ENCODE assay signal across 12 cellular contexts in the genomic region with DNA sequence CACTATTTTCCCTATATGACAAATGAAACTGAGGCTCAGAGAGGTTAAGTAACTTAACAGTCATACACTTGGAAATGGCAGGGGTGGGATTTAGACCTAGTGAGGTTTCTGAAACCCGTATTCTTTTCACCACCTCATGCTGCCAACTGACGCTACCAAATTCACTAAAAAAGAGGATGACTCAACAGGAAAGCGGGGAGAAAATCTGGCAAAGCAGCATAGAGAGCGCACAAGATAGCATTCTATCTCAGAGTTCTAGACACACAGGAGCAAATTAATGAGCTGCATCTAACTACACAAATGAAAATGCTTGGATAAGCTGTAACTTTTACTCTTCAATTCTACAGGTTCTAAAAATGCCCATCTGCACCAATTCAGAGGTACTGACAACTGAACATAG.
DNase-seq lines count a peak whose midpoint lies in the region; TF ChIP-seq lines count a peak whose summit lies in the region.
"Had no signal": no experiment of that assay in that cellular context is flagged by ENCODE, and none has a peak within 500 bp of the region (broad histone marks: within the 10 kb centered on the region; RNA-seq: fewer than 3 reads in every experiment).

No MANE protein-coding gene starts in this region.

- H3K27me3 ChIP-seq in skeletal muscle tissue (ENCODE audit: control insufficient read depth in 3 of 3, insufficient read depth in 3 of 3, low read length in 3 of 3): no peaks in the 10 kb centered on the region
- H3K27me3 ChIP-seq: ovary had no signal

- H3K9me3 ChIP-seq in skeletal muscle tissue (ENCODE audit: control insufficient read depth in 3 of 3, low read length in 3 of 3): no peaks in the 10 kb centered on the region
- H3K9me3 ChIP-seq: ovary had no signal

- H3K27ac ChIP-seq in skeletal muscle tissue (ENCODE audit: low read depth, low read length): peak overlapping the region; percentile 85
- H3K27ac ChIP-seq: ovary had no signal

- peaks cover 4% of the 10 kb centered on the region for H3K9me3 Mint-ChIP-seq in glutamatergic neuron (ENCODE audit: unreplicated experiment)
- H3K9me3 Mint-ChIP-seq: activated naive CD4-positive, alpha-beta T cell treated with anti-CD3 and anti-CD28 coated beads, Interleukin-2, amount 10 ng/mL, durations not matched to agents 7 days and 5 days had no signal

- no peaks in the 10 kb centered on the region for H3K27me3 Mint-ChIP-seq in glutamatergic neuron (ENCODE audit: unreplicated experiment)

- H3K4me1 ChIP-seq in skeletal muscle tissue (ENCODE audit: control insufficient read depth in 3 of 3, insufficient read depth in 3 of 3, low read length in 3 of 3): peaks cover 26 to 54% (median 37%) of the 10 kb centered on the region in 3 donors

- peak overlapping the region; percentile 26 for H3K27ac Mint-ChIP-seq in glutamatergic neuron (ENCODE audit: unreplicated experiment)
- H3K27ac Mint-ChIP-seq: activated naive CD4-positive, alpha-beta T cell treated with anti-CD3 and anti-CD28 coated beads, Interleukin-2, amount 10 ng/mL, durations not matched to agents 7 days and 5 days had no signal

- peak overlapping the region in 2 of 3 donors; percentile 47 to 87 for H3K9ac ChIP-seq in skeletal muscle tissue (ENCODE audit: low read depth in 1 of 3, low read length in 3 of 3)

- peaks cover 0 to 2% (median 0%) of the 10 kb centered on the region in 3 donors for H3K36me3 ChIP-seq in skeletal muscle tissue (ENCODE audit: control insufficient read depth in 3 of 3, insufficient read depth in 3 of 3, low read length in 3 of 3)
- H3K36me3 ChIP-seq: ovary had no signal

- H3K36me3 Mint-ChIP-seq in glutamatergic neuron (ENCODE audit: unreplicated experiment): no peaks in the 10 kb centered on the region
- H3K36me3 Mint-ChIP-seq: activated naive CD4-positive, alpha-beta T cell treated with anti-CD3 and anti-CD28 coated beads, Interleukin-2, amount 10 ng/mL, durations not matched to agents 7 days and 5 days had no signal

- H3K4me1 Mint-ChIP-seq in glutamatergic neuron (ENCODE audit: low read depth, unreplicated experiment): peaks cover 37% of the 10 kb centered on the region
- H3K4me1 Mint-ChIP-seq: activated naive CD4-positive, alpha-beta T cell treated with anti-CD3 and anti-CD28 coated beads, Interleukin-2, amount 10 ng/mL, durations not matched to agents 7 days and 5 days had no signal

- peak overlapping the region; percentile 74 to 77 (median 76) for H3K4me3 ChIP-seq in skeletal muscle tissue (ENCODE audit: low read length in 3 of 3)
- H3K4me3 ChIP-seq: ovary had no signal

- DNase-seq in GM04504 (ENCODE audit: low read depth): peak; percentile 58
- peak; percentile 73 for DNase-seq in amniotic epithelial cell (ENCODE audit: low read depth)
- DNase-seq in glutamatergic neuron: no peak
- no peak for DNase-seq in activated CD4-positive, alpha-beta T cell treated with anti-CD3 and anti-CD28 coated beads for 48 hours
- no peak for DNase-seq in HUDEP-2 (lab: John Stamatoyannopoulos, UW; ENCODE audit: unreplicated experiment in 76 of 76)
- no peak for DNase-seq in UCSD-AML1 (lab: John Stamatoyannopoulos, UW; ENCODE audit: unreplicated experiment)
- DNase-seq in NCI-H2196 (lab: John Stamatoyannopoulos, UW; ENCODE audit: unreplicated experiment): no peak
- DNase-seq: activated CD4-positive, alpha-beta T cell treated with anti-CD3 and anti-CD28 coated beads, Interleukin-2, amount 50 U/mL, for 4 hours; activated naive CD4-positive, alpha-beta T cell treated with anti-CD3 and anti-CD28 coated beads, Interleukin-2, amount 10 ng/mL, durations not matched to agents 7 days and 5 days; islet precursor cell had no signal

- TF ChIP-seq CTCF in glutamatergic neuron (IDR thresholded peaks at IDR 0.05; ENCODE audit: partially characterized antibody, unreplicated experiment): no peak

- H3K4me3 Mint-ChIP-seq in glutamatergic neuron (ENCODE audit: unreplicated experiment): no peak overlapping the region
- H3K4me3 Mint-ChIP-seq: activated naive CD4-positive, alpha-beta T cell treated with anti-CD3 and anti-CD28 coated beads, Interleukin-2, amount 10 ng/mL, durations not matched to agents 7 days and 5 days had no signal

Comparison
In these comparisons a context has a peak if more than half of its experiments do, and no peak if none do; other contexts are left out.
1. DNase-seq: peak in GM04504 (single experiment) and amniotic epithelial cell (single experiment); none in glutamatergic neuron (single experiment), activated CD4-positive, alpha-beta T cell treated with anti-CD3 and anti-CD28 coated beads for 48 hours (single experiment), HUDEP-2 (0 of 76), UCSD-AML1 (single experiment) and NCI-H2196 (single experiment).